ENCODE assay signal across 8 cellular contexts in genomic region chr7:2109936-2110585, GRCh38.
DNase-seq lines count a peak whose midpoint lies in the region; ATAC-seq and TF ChIP-seq lines count a peak whose summit lies in the region.

No MANE protein-coding gene starts in this region.

- H3K9me3 ChIP-seq in HEK293 (ENCODE audit: control insufficient read depth, insufficient read depth, low read depth, low read length), result no peaks in the 10 kb centered on the region

- TF ChIP-seq CTCF in HEK293 (tag by site-specific recombination; IDR thresholded peaks at IDR 0.05) (no peak), cardiac fibroblast (IDR thresholded peaks at IDR 0.05; ENCODE audit: low read depth, low read length) (no peak), neural crest cell (conservative IDR thresholded peaks at IDR 0.05) (no peak)

- no peak overlapping the region for H3K4me3 ChIP-seq in HEK293 (ENCODE audit: low read depth, low read length)
- H3K4me3 ChIP-seq in cardiac fibroblast (replicated peaks in 1 of 2; ENCODE audit: low read depth in 2 of 2, low read length in 2 of 2), result no peak overlapping the region

- CTCF ChIA-PET in HEK293 (lab: Yijun Ruan, JAX), result no interaction called here

- no peaks in the 10 kb centered on the region for H3K36me3 Mint-ChIP-seq in T-helper 2 cell treated with Interferon-gamma antibody and Interleukin-4, amounts not matched to agents 5 μg/mL and 100 μg/mL, for 36 hours (ENCODE audit: low read depth)
- peaks cover 42% of the 10 kb centered on the region for H3K36me3 Mint-ChIP-seq in neural crest cell (ENCODE audit: low read depth)

- POLR2A ChIA-PET in HEK293 (lab: Yijun Ruan, JAX), result no interaction called here

- H3K4me3 Mint-ChIP-seq in T-helper 2 cell treated with Interferon-gamma antibody and Interleukin-4, amounts not matched to agents 5 μg/mL and 100 μg/mL, for 36 hours, result no peak overlapping the region
- peak overlapping the region; percentile 77 for H3K4me3 Mint-ChIP-seq in neural crest cell

- in situ Hi-C loops in ACHN (cut with HindIII; ENCODE audit: low pct_ligation_motif_present, low pct_unique_long_range_greater_than_20kb, low sequenced_read_pairs), result no loop called here

- peaks cover 0 to 3% of the 10 kb centered on the region in 2 experiments; a peak in 1 of 3 replicates for H3K36me3 ChIP-seq in HEK293 (ENCODE audit: control insufficient read depth in 2 of 2, insufficient read depth in 1 of 2, low read length in 2 of 2)

- H3K27me3 Mint-ChIP-seq in T-helper 2 cell treated with Interferon-gamma antibody and Interleukin-4, amounts not matched to agents 5 μg/mL and 100 μg/mL, for 36 hours (ENCODE audit: low read depth), result no peaks in the 10 kb centered on the region
- H3K27me3 Mint-ChIP-seq in neural crest cell (ENCODE audit: low read depth), result no peaks in the 10 kb centered on the region

- H3K9me3 Mint-ChIP-seq in T-helper 2 cell treated with Interferon-gamma antibody and Interleukin-4, amounts not matched to agents 5 μg/mL and 100 μg/mL, for 36 hours, result no peaks in the 10 kb centered on the region
- no peaks in the 10 kb centered on the region for H3K9me3 Mint-ChIP-seq in neural crest cell

- peaks cover 22% of the 10 kb centered on the region for H3K4me1 Mint-ChIP-seq in T-helper 2 cell treated with Interferon-gamma antibody and Interleukin-4, amounts not matched to agents 5 μg/mL and 100 μg/mL, for 36 hours (ENCODE audit: low read depth)
- H3K4me1 Mint-ChIP-seq in neural crest cell, result peaks cover 82% of the 10 kb centered on the region

- no peaks in the 10 kb centered on the region for H3K4me1 ChIP-seq in HEK293 (ENCODE audit: control insufficient read depth, insufficient read depth, low read length)

- H3K27ac Mint-ChIP-seq in T-helper 2 cell treated with Interferon-gamma antibody and Interleukin-4, amounts not matched to agents 5 μg/mL and 100 μg/mL, for 36 hours, result no peak overlapping the region
- H3K27ac Mint-ChIP-seq in neural crest cell (ENCODE audit: unreplicated experiment), result peak overlapping the region; percentile 97

- H3K27ac ChIP-seq in HEK293 (ENCODE audit: extremely low read depth, low read depth, low read length), result no peak overlapping the region

- DNase-seq in ACHN (peak; percentile 99), cardiac fibroblast (ENCODE audit: low read depth in 2 of 2) (peak; percentile 79 to 94), neural crest cell (ENCODE audit: low read depth, low spot score) (no peak)
- peak; percentile 73 for DNase-seq in T-helper 2 cell treated with Interferon-gamma antibody and Interleukin-4, amounts not matched to agents 5 μg/mL and 100 μg/mL, for 36 hours (ENCODE audit: low spot score)

- ATAC-seq in HG02759 (IDR thresholded peaks at IDR 0.05; ENCODE audit: unreplicated experiment), result no peak
- no peak for ATAC-seq in HG02885 (IDR thresholded peaks at IDR 0.05; ENCODE audit: poor library complexity, unreplicated experiment)
- no peak for ATAC-seq in HG03342 (IDR thresholded peaks at IDR 0.05; ENCODE audit: unreplicated experiment)

TF ChIP-seq in HEK293, 187 proteins besides CTCF, POLR2A, EP300 and RAD21:
- TF ChIP-seq ZNF560 (tag by site-specific recombination; IDR thresholded peaks at IDR 0.05; ENCODE audit: borderline replicate concordance), result no peak
- TF ChIP-seq ZEB2 (tag by site-specific recombination; IDR thresholded peaks at IDR 0.05), result 0 out of 2 replicates have a peak, but pooled peaks have one; percentile 22
- no peak for TF ChIP-seq ZSCAN30 (tag by site-specific recombination; IDR thresholded peaks at IDR 0.05)
- TF ChIP-seq SP7 (tag by site-specific recombination; IDR thresholded peaks at IDR 0.05), result peak; percentile 36; the same call in 1 of the 2 replicates
- no peak for TF ChIP-seq ZNF785 (tag by site-specific recombination; IDR thresholded peaks at IDR 0.05)
- no peak for TF ChIP-seq ZNF112 (tag by site-specific recombination; IDR thresholded peaks at IDR 0.05)
- TF ChIP-seq ZNF629 (tag by site-specific recombination; IDR thresholded peaks at IDR 0.05), result peak; percentile 67; the same call in 1 of the 2 replicates
- TF ChIP-seq ZNF18 (tag by site-specific recombination; IDR thresholded peaks at IDR 0.05), result no peak
- TF ChIP-seq ZNF24 (tag by site-specific recombination; IDR thresholded peaks at IDR 0.05), result 0 out of 2 replicates have a peak, but pooled peaks have one; percentile 32
- TF ChIP-seq ZNF664 (tag by site-specific recombination; IDR thresholded peaks at IDR 0.05), result no peak
- no peak for TF ChIP-seq ZNF670 (tag by site-specific recombination; IDR thresholded peaks at IDR 0.05; ENCODE audit: low read depth)
- TF ChIP-seq ZNF292 (tag by site-specific recombination; IDR thresholded peaks at IDR 0.05; ENCODE audit: borderline replicate concordance, low read depth), result no peak
- TF ChIP-seq, protein P1, sequence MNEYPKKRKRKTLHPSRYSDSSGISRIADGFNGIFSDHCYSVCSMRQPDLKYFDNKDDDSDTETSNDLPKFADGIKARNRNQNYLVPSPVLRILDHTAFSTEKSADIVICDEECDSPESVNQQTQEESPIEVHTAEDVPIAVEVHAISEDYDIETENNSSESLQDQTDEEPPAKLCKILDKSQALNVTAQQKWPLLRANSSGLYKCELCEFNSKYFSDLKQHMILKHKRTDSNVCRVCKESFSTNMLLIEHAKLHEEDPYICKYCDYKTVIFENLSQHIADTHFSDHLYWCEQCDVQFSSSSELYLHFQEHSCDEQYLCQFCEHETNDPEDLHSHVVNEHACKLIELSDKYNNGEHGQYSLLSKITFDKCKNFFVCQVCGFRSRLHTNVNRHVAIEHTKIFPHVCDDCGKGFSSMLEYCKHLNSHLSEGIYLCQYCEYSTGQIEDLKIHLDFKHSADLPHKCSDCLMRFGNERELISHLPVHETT (tag by site-specific recombination; IDR thresholded peaks at IDR 0.05), result peak; percentile 41; the same call in 1 of the 2 replicates
- TF ChIP-seq KLF17 (tag by site-specific recombination; IDR thresholded peaks at IDR 0.05), result peak; percentile 82; the same call in 1 of the 2 replicates
